11 cellular contexts compared by ENCODE assay signal in the genomic region with DNA sequence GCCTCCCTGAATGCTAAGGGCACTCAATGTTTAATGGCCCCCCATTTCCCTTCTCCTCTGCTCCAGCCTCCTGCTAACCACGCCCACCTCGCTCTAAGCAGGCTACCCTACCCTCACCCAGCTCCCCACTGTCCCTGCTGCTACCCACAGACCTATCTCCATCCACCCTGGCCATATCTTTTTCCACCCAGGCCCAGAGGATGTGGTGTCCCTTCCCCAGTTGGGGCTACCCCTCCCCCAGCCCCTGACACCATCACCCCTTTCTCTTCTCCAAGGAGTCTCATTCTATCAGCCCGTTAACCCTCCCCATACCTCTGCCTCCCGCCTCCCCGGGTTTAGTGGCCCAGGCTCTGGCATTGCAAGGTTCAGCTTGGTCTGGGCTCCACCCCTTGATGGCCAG. TPM values are rescaled to one million over a fixed set of nuclear protein-coding genes. Genes with fewer than 3 reads are reported as not detected.
DNase-seq lines count a peak whose midpoint lies in the region; ATAC-seq, FAIRE-seq and TF ChIP-seq lines count a peak whose summit lies in the region.
"Had no signal": no experiment of that assay in that cellular context is flagged by ENCODE, and none has a peak within 500 bp of the region (broad histone marks: within the 10 kb centered on the region; RNA-seq: fewer than 3 reads in every experiment).

No MANE protein-coding gene starts in this region.

- no peaks in the 10 kb centered on the region for H3K79me2 ChIP-seq in DND-41 (ENCODE audit: insufficient read depth, low read length)

- H2AFZ ChIP-seq in DND-41 (ENCODE audit: low read depth, low read length) = no peak overlapping the region

- intact Hi-C loops in A673 (cut with micrococcal nuclease; ENCODE audit: unreplicated experiment) (no loop called here), activated B cell treated with CpG ODN at 0.5 μM for 24 hours (cut with micrococcal nuclease) (no loop called here), kidney (cut with DNase I) (no loop called here), body of pancreas (cut with DNase I) (no loop called here)

- no peaks in the 10 kb centered on the region for H3K27me3 ChIP-seq in A673 (replicated peaks; ENCODE audit: insufficient read depth, low read depth, low read length, poor library complexity)
- H3K27me3 ChIP-seq in DND-41 (ENCODE audit: insufficient read depth, low read length, poor library complexity) = peaks cover 23% of the 10 kb centered on the region
- no peaks in the 10 kb centered on the region for H3K27me3 ChIP-seq in body of pancreas
- H3K27me3 ChIP-seq: gastrocnemius medialis had no signal

- no peak overlapping the region for H3K4me3 ChIP-seq in A673 (ENCODE audit: low read depth, low read length, poor library complexity, severe bottlenecking)
- no peak overlapping the region for H3K4me3 ChIP-seq in DND-41 (ENCODE audit: low read depth in 1 of 2, low read length in 2 of 2)
- no peak overlapping the region for H3K4me3 ChIP-seq in kidney (ENCODE audit: low read length in 2 of 2)
- H3K4me3 ChIP-seq in body of pancreas = no peak overlapping the region
- H3K4me3 ChIP-seq: gastrocnemius medialis had no signal

- H3K9ac ChIP-seq in DND-41 (ENCODE audit: low read depth, low read length) = no peak overlapping the region
- no peak overlapping the region for H3K9ac ChIP-seq in kidney (ENCODE audit: low read length in 2 of 2)

- H3K9me3 Mint-ChIP-seq in activated B cell treated with CpG ODN at 0.5 μM for 24 hours = no peaks in the 10 kb centered on the region

- no peak for ATAC-seq in DND-41 (ENCODE audit: insufficient read depth, low read depth)
- no peak for ATAC-seq in activated B cell treated with CpG ODN at 0.5 μM for 24 hours (ENCODE audit: low read depth)
- no peak for ATAC-seq in body of pancreas
- no peak for ATAC-seq in GM21717 (IDR thresholded peaks at IDR 0.05; ENCODE audit: unreplicated experiment)
- ATAC-seq: gastrocnemius medialis had no signal

- TF ChIP-seq CTCF in A673 (conservative IDR thresholded peaks at IDR 0.05; ENCODE audit: low read depth, low read length) (no peak), DND-41 (IDR thresholded peaks at IDR 0.05; ENCODE audit: borderline replicate concordance, extremely low read depth, low read length, poor library complexity, severe bottlenecking) (no peak), activated B cell treated with CpG ODN at 0.5 μM for 24 hours (IDR thresholded peaks at IDR 0.05) (no peak), kidney (IDR thresholded peaks at IDR 0.05; ENCODE audit: borderline replicate concordance, extremely low read depth, insufficient read depth) (no peak), body of pancreas (IDR thresholded peaks at IDR 0.05) (no peak), GM10266 (IDR thresholded peaks at IDR 0.05; ENCODE audit: control insufficient read depth, insufficient read depth, low read depth, missing control alignments) (no peak)

- no TSS peak for BruUV-seq in A673 (replicated peaks; lab: Mats Ljungman, UMichigan)

- no peak for TF ChIP-seq POLR2A in body of pancreas (IDR thresholded peaks at IDR 0.05)

- H3K9me3 ChIP-seq in A673 (ENCODE audit: low read depth, low read length, poor library complexity, severe bottlenecking) (no peaks in the 10 kb centered on the region), DND-41 (ENCODE audit: insufficient read depth, low read length, severe bottlenecking) (no peaks in the 10 kb centered on the region), kidney (ENCODE audit: control insufficient read depth in 1 of 2, low read length in 2 of 2) (no peaks in the 10 kb centered on the region), body of pancreas (no peaks in the 10 kb centered on the region)
- H3K9me3 ChIP-seq: gastrocnemius medialis had no signal

- H3K27me3 Mint-ChIP-seq in activated B cell treated with CpG ODN at 0.5 μM for 24 hours = no peaks in the 10 kb centered on the region

- H3K27ac Mint-ChIP-seq in activated B cell treated with CpG ODN at 0.5 μM for 24 hours = peak overlapping the region; percentile 56

- peaks cover 21% of the 10 kb centered on the region for H3K4me1 ChIP-seq in A673 (ENCODE audit: insufficient read depth, low read length, poor library complexity, severe bottlenecking)
- peaks cover 52% of the 10 kb centered on the region for H3K4me1 ChIP-seq in DND-41 (ENCODE audit: insufficient read depth, low read length)
- H3K4me1 ChIP-seq in kidney (ENCODE audit: control insufficient read depth in 1 of 2, insufficient read depth in 1 of 2, low read depth in 1 of 2, low read length in 2 of 2) = peaks cover 0 to 4% of the 10 kb centered on the region in 2 donors
- H3K4me1 ChIP-seq in body of pancreas = no peaks in the 10 kb centered on the region

- WGBS in body of pancreas, 2 donors = 90% methylated on average over 5 of the region's 5 CpGs

- FAIRE-seq in kidney (lab: Jason Lieb, UNC) = no peak

- no peak overlapping the region for H3K4me2 ChIP-seq in DND-41 (ENCODE audit: insufficient read depth, low read length)

- DNase-seq in A673 (ENCODE audit: low spot score) (no peak), DND-41 (peak; percentile 14), activated B cell treated with CpG ODN at 0.5 μM for 24 hours (no peak), kidney (peak; percentile 48), body of pancreas (no peak), NCI-H146 (lab: John Stamatoyannopoulos, UW) (no peak), GM10266 (ENCODE audit: extremely low spot score) (no peak)
- DNase-seq: COR-L47, gastrocnemius medialis, NCI-H774 had no signal

- no peak overlapping the region for H3K4me3 Mint-ChIP-seq in activated B cell treated with CpG ODN at 0.5 μM for 24 hours

- H3K36me3 Mint-ChIP-seq in activated B cell treated with CpG ODN at 0.5 μM for 24 hours (ENCODE audit: low read depth) = peaks cover 16% of the 10 kb centered on the region

- CTCF ChIA-PET in A673 (lab: Charles Lee) = no interaction called here
- CTCF ChIA-PET in activated B cell treated with CpG ODN at 0.5 μM for 24 hours (lab: Charles Lee) = interaction anchor here (0.7 kb wide), 1 partner anchor 123 kb away, joined by 3 read pairs; no protein-coding TSS in a partner anchor

- peaks cover 79% of the 10 kb centered on the region for H4K20me1 ChIP-seq in DND-41 (ENCODE audit: insufficient read depth, low read length)

- H3K4me1 Mint-ChIP-seq in activated B cell treated with CpG ODN at 0.5 μM for 24 hours = peaks cover 53% of the 10 kb centered on the region

- POLR2A ChIA-PET in A673 (lab: Charles Lee; ENCODE audit: low non-redundant PET) = no interaction called here
- POLR2A ChIA-PET in activated B cell treated with CpG ODN at 0.5 μM for 24 hours (lab: Charles Lee) = interaction anchor here (0.7 to 4.6 kb wide), 10 partner anchors 8 to 344 kb away, joined by 3 to 37 read pairs (median 8); no protein-coding TSS in a partner anchor

- H3K36me3 ChIP-seq in A673 (ENCODE audit: insufficient read depth, low read length, poor library complexity, severe bottlenecking) = no peaks in the 10 kb centered on the region
- peaks cover 3% of the 10 kb centered on the region; the same call in 1 of the 2 replicates for H3K36me3 ChIP-seq in DND-41 (ENCODE audit: insufficient read depth, low read length)
- peaks cover 0 to 5% of the 10 kb centered on the region in 2 donors for H3K36me3 ChIP-seq in kidney (ENCODE audit: control insufficient read depth in 1 of 2, insufficient read depth in 2 of 2, low read length in 2 of 2)
- no peaks in the 10 kb centered on the region for H3K36me3 ChIP-seq in body of pancreas (replicated peaks in 1 of 2; ENCODE audit: insufficient read depth in 1 of 2, low read depth in 2 of 2)

- H3K27ac ChIP-seq in A673 (ENCODE audit: low read depth, low read length, poor library complexity, severe bottlenecking) (peak overlapping the region; percentile 75), DND-41 (ENCODE audit: low read length) (no peak overlapping the region), kidney (ENCODE audit: low read depth in 2 of 2, low read length in 2 of 2) (no peak overlapping the region), body of pancreas (no peak overlapping the region)
- H3K27ac ChIP-seq: gastrocnemius medialis had no signal

RNA-seq across cellular contexts. Expression of gene PPIF, which starts 28.9 kb away (rescaled TPM):
- total RNA-seq in A673 (2021) = 133 and 160 TPM in 2 replicates
- total RNA-seq in activated B cell treated with CpG ODN at 0.5 μM for 24 hours = 68.2 and 72.5 TPM in 2 replicates
- 36.7 TPM for total RNA-seq in kidney
- polyA plus RNA-seq in kidney (ENCODE audit: insufficient read depth, low read depth, low replicate concordance) = 120 TPM
- 10 to 100 TPM; 19.2 to 67.9 TPM for total RNA-seq in body of pancreas

Comparison
In these comparisons a context has a peak if more than half of its experiments do, and no peak if none do; other contexts are left out.
1. DNase-seq: peak in DND-41 (single experiment) and kidney (single experiment); none in A673 (single experiment), activated B cell treated with CpG ODN at 0.5 μM for 24 hours (single experiment), body of pancreas (0 of 4), NCI-H146 (single experiment) and GM10266 (single experiment).